15 cellular contexts compared by ENCODE assay signal in genomic region chr16:11603331-11603750, GRCh38. TPM values are rescaled to one million over a fixed set of nuclear protein-coding genes. Genes with fewer than 3 reads are reported as not detected.
DNase-seq lines count a peak whose midpoint lies in the region; ATAC-seq and TF ChIP-seq lines count a peak whose summit lies in the region.
"Had no signal": no experiment of that assay in that cellular context is flagged by ENCODE, and none has a peak within 500 bp of the region (broad histone marks: within the 10 kb centered on the region; RNA-seq: fewer than 3 reads in every experiment).

No MANE protein-coding gene starts in this region.

- H3K4me3 Mint-ChIP-seq in mesothelial cell of epicardium = peak overlapping the region; percentile 24
- H3K4me3 Mint-ChIP-seq: activated naive CD8-positive, alpha-beta T cell treated with anti-CD3 and anti-CD28 coated beads, Interleukin-2, amount 10 ng/mL, durations not matched to agents 7 days and 5 days had no signal

- no peaks in the 10 kb centered on the region for H3K9me3 ChIP-seq in right atrium auricular region
- H3K9me3 ChIP-seq in esophagus squamous epithelium = no peaks in the 10 kb centered on the region
- H3K9me3 ChIP-seq in vagina = no peaks in the 10 kb centered on the region
- H3K9me3 ChIP-seq: tibial artery had no signal

- H3K36me3 ChIP-seq in right atrium auricular region (no peaks in the 10 kb centered on the region), esophagus squamous epithelium (no peaks in the 10 kb centered on the region), vagina (no peaks in the 10 kb centered on the region)
- H3K36me3 ChIP-seq: tibial artery had no signal

- H3K36me3 Mint-ChIP-seq in mesothelial cell of epicardium = no peaks in the 10 kb centered on the region
- H3K36me3 Mint-ChIP-seq: activated naive CD8-positive, alpha-beta T cell treated with anti-CD3 and anti-CD28 coated beads, Interleukin-2, amount 10 ng/mL, durations not matched to agents 7 days and 5 days had no signal

- TF ChIP-seq POLR2A in esophagus squamous epithelium (IDR thresholded peaks at IDR 0.05) (no peak), vagina (IDR thresholded peaks at IDR 0.05) (no peak)

- no peaks in the 10 kb centered on the region for H3K9me3 Mint-ChIP-seq in mesothelial cell of epicardium
- H3K9me3 Mint-ChIP-seq: activated naive CD8-positive, alpha-beta T cell treated with anti-CD3 and anti-CD28 coated beads, Interleukin-2, amount 10 ng/mL, durations not matched to agents 7 days and 5 days had no signal

- H3K27ac ChIP-seq in right atrium auricular region = peak overlapping the region in 1 of 2 donors; percentile 37
- peak overlapping the region in 3 of 4 donors; percentile 10 to 26 (median 19) for H3K27ac ChIP-seq in esophagus squamous epithelium
- H3K27ac ChIP-seq in vagina = peak overlapping the region; percentile 72

- H3K27me3 ChIP-seq in right atrium auricular region (no peaks in the 10 kb centered on the region), esophagus squamous epithelium (no peaks in the 10 kb centered on the region), vagina (no peaks in the 10 kb centered on the region)

- H3K4me1 ChIP-seq in right atrium auricular region (peaks cover 0 to 11% of the 10 kb centered on the region in 2 donors), esophagus squamous epithelium (peaks cover 0 to 35% (median 0%) of the 10 kb centered on the region in 3 donors), vagina (peaks cover 22% of the 10 kb centered on the region)

- peaks cover 12% of the 10 kb centered on the region for H3K4me1 Mint-ChIP-seq in mesothelial cell of epicardium
- H3K4me1 Mint-ChIP-seq: activated naive CD8-positive, alpha-beta T cell treated with anti-CD3 and anti-CD28 coated beads, Interleukin-2, amount 10 ng/mL, durations not matched to agents 7 days and 5 days had no signal

- H3K4me3 ChIP-seq in right atrium auricular region = no peak overlapping the region
- H3K4me3 ChIP-seq in esophagus squamous epithelium = peak overlapping the region in 1 of 4 donors; percentile 0
- peak overlapping the region in 1 of 2 donors; percentile 16 for H3K4me3 ChIP-seq in vagina
- H3K4me3 ChIP-seq: tibial artery had no signal

- TF ChIP-seq CTCF in right atrium auricular region (IDR thresholded peaks at IDR 0.05) (no peak), esophagus squamous epithelium (IDR thresholded peaks at IDR 0.05) (no peak), mesothelial cell of epicardium (IDR thresholded peaks at IDR 0.05; ENCODE audit: unreplicated experiment) (no peak), vagina (IDR thresholded peaks at IDR 0.05) (no peak)

- WGBS in esophagus squamous epithelium, 2 donors = 10 to 41% methylated on average over 1 to 12 of the region's 12 CpGs

- DNase-seq in Right ventricle myocardium superior (peak; percentile 65), right atrium auricular region (ENCODE audit: low spot score) (no peak), esophagus squamous epithelium (lab: John Stamatoyannopoulos, UW) (no peak), mesothelial cell of epicardium (ENCODE audit: low spot score in 2 of 2, unreplicated experiment in 2 of 2) (no peak), vagina (ENCODE audit: extremely low spot score in 2 of 2) (no peak), pons (ENCODE audit: low spot score) (no peak), EL (no peak)
- DNase-seq: activated CD4-positive, CD25-positive, alpha-beta regulatory T cell; activated CD8-positive, alpha-beta memory T cell treated with anti-CD3 and anti-CD28 coated beads, Interleukin-2, amount 50 U/mL, for 4 hours; activated naive CD8-positive, alpha-beta T cell treated with anti-CD3 and anti-CD28 coated beads, Interleukin-2, amount 10 ng/mL, durations not matched to agents 7 days and 5 days; cortex of kidney; NCI-H2029 treated with DMSO at 0.1 percent for 48 hours; stimulated activated CD8-positive, alpha-beta memory T cell treated with anti-CD3 and anti-CD28 coated beads, Interleukin-4, amount 100 ng/mL, for 48 hours; tibial artery had no signal

- peak; percentile 40 for ATAC-seq in Right ventricle myocardium superior (ENCODE audit: poor library complexity)
- ATAC-seq in HG02970 (IDR thresholded peaks at IDR 0.05; ENCODE audit: low FRiP score, unreplicated experiment) = no peak

- H3K27ac Mint-ChIP-seq in mesothelial cell of epicardium = peak overlapping the region; percentile 43
- H3K27ac Mint-ChIP-seq: activated naive CD8-positive, alpha-beta T cell treated with anti-CD3 and anti-CD28 coated beads, Interleukin-2, amount 10 ng/mL, durations not matched to agents 7 days and 5 days had no signal

- intact Hi-C loops in Right ventricle myocardium superior (cut with DNase I) (no loop called here), esophagus squamous epithelium (cut with DNase I) (no loop called here), vagina (cut with DNase I) (no loop called here)

- no peaks in the 10 kb centered on the region for H3K27me3 Mint-ChIP-seq in mesothelial cell of epicardium (ENCODE audit: low read depth)

RNA-seq across cellular contexts. Expression of gene LITAF, which starts 16.6 kb away (rescaled TPM):
- total RNA-seq in Right ventricle myocardium superior (74.3 TPM), right atrium auricular region (10 to 100 TPM; 48.1 to 50.7 TPM), esophagus squamous epithelium (10 to 100 TPM; 13.7 to 44.4 (median 34.4) TPM), mesothelial cell of epicardium (60.8 to 71.0 TPM (median 62.0 TPM) in 3 replicates), vagina (111 TPM)
